In genomic region chr2:28357055-28357454, GRCh38 we compare ENCODE assay signal across 11 cellular contexts. TPM values are rescaled to one million over a fixed set of nuclear protein-coding genes. Genes with fewer than 3 reads are reported as not detected.
A peak's percentile ranks its signal among the peaks of the same experiment; 100 is the strongest.
DNase-seq lines count a peak whose midpoint lies in the region; ATAC-seq and TF ChIP-seq lines count a peak whose summit lies in the region.
"Had no signal": no experiment of that assay in that cellular context is flagged by ENCODE, and none has a peak within 500 bp of the region (broad histone marks: within the 10 kb centered on the region; RNA-seq: fewer than 3 reads in every experiment).

No MANE protein-coding gene starts in this region.

- H3K4me1 ChIP-seq in cardiac muscle cell (ENCODE audit: low read depth) (peaks cover 33% of the 10 kb centered on the region), psoas muscle (peaks cover 19% of the 10 kb centered on the region), urinary bladder (ENCODE audit: insufficient read depth) (no peaks in the 10 kb centered on the region)

- H3K9me3 ChIP-seq in cardiac muscle cell (ENCODE audit: low read depth) (no peaks in the 10 kb centered on the region), psoas muscle (no peaks in the 10 kb centered on the region)

- H3K27ac ChIP-seq in cardiac muscle cell: peak overlapping the region; percentile 93
- H3K27ac ChIP-seq in psoas muscle: peak overlapping the region; percentile 87
- H3K27ac ChIP-seq in urinary bladder (ENCODE audit: low read depth): peak overlapping the region; percentile 87

- H3K4me3 ChIP-seq in cardiac muscle cell (no peak overlapping the region), psoas muscle (no peak overlapping the region), urinary bladder (ENCODE audit: low read depth, low read length) (no peak overlapping the region)

- H3K36me3 Mint-ChIP-seq in effector memory CD8-positive, alpha-beta T cell (ENCODE audit: insufficient read depth): peaks cover 22% of the 10 kb centered on the region

- DNase-seq in cardiac muscle cell (ENCODE audit: low read depth in 1 of 2, low spot score in 1 of 2) (no peak), left ventricle myocardium superior (no peak), psoas muscle (no peak), NCI-H446 treated with DMSO at 0.1 percent for 48 hours (lab: John Stamatoyannopoulos, UW) (no peak), NCI-H1092 treated with DMSO at 0.1 percent for 48 hours (lab: John Stamatoyannopoulos, UW) (no peak)
- DNase-seq in effector memory CD8-positive, alpha-beta T cell: no peak
- DNase-seq: activated CD4-positive, alpha-beta T cell treated with anti-CD3 and anti-CD28 coated beads for 36 hours; NCI-H2227 treated with DMSO at 0.1 percent for 48 hours; T-helper 1 cell had no signal

- H3K9me3 Mint-ChIP-seq in effector memory CD8-positive, alpha-beta T cell: no peaks in the 10 kb centered on the region

- H3K27ac Mint-ChIP-seq in effector memory CD8-positive, alpha-beta T cell: peak overlapping the region; percentile 94 to 97

- no peak overlapping the region for H3K4me3 Mint-ChIP-seq in effector memory CD8-positive, alpha-beta T cell
- H3K4me3 Mint-ChIP-seq: activated CD4-positive, alpha-beta T cell treated with anti-CD3 and anti-CD28 coated beads for 36 hours had no signal

- TF ChIP-seq CTCF in cardiac muscle cell (IDR thresholded peaks at IDR 0.05; ENCODE audit: low read depth, low read length) (no peak), psoas muscle (IDR thresholded peaks at IDR 0.05) (no peak)

- no peaks in the 10 kb centered on the region for H3K27me3 Mint-ChIP-seq in effector memory CD8-positive, alpha-beta T cell
- H3K27me3 Mint-ChIP-seq: activated CD4-positive, alpha-beta T cell treated with anti-CD3 and anti-CD28 coated beads for 36 hours had no signal

- no peak for ATAC-seq in left ventricle myocardium superior
- ATAC-seq in effector memory CD8-positive, alpha-beta T cell (replicated peaks): no peak
- peak in 2 of 4 donors; percentile 1 to 4 for ATAC-seq in psoas muscle
- no peak for ATAC-seq in HG02588 (IDR thresholded peaks at IDR 0.05; ENCODE audit: unreplicated experiment)
- ATAC-seq: activated CD4-positive, alpha-beta T cell treated with anti-CD3 and anti-CD28 coated beads for 36 hours had no signal

- peaks cover 32 to 44% of the 10 kb centered on the region in 2 donors for H3K4me1 Mint-ChIP-seq in effector memory CD8-positive, alpha-beta T cell (ENCODE audit: low read depth in 2 of 2)

- no peaks in the 10 kb centered on the region for H3K36me3 ChIP-seq in cardiac muscle cell
- no peaks in the 10 kb centered on the region for H3K36me3 ChIP-seq in psoas muscle (ENCODE audit: insufficient read depth in 1 of 2, low read depth in 1 of 2)
- H3K36me3 ChIP-seq in urinary bladder (ENCODE audit: insufficient read depth): no peaks in the 10 kb centered on the region

- intact Hi-C loops in left ventricle myocardium superior (cut with micrococcal nuclease) (no loop called here), psoas muscle (cut with DNase I) (no loop called here)

- 83 to 89% (median 88%) methylated on average over 5 of the region's 5 CpGs for WGBS in psoas muscle, 3 donors
- WGBS in urinary bladder: 94% methylated on average over 5 of the region's 5 CpGs

- no peaks in the 10 kb centered on the region for H3K27me3 ChIP-seq in cardiac muscle cell
- H3K27me3 ChIP-seq in psoas muscle (ENCODE audit: insufficient read depth in 3 of 3, low read length in 2 of 3): no peaks in the 10 kb centered on the region

RNA-seq across cellular contexts. Expression of gene FOSL2, which starts 35.6 kb away (rescaled TPM):
- total RNA-seq in cardiac muscle cell (2.9 and 3.5 TPM in 2 replicates), left ventricle myocardium superior (45.7 TPM), psoas muscle (100 to 1,000 TPM in 3 of 4 donors, 10 to 100 TPM in 1; 52.2 to 278 (median 192) TPM), urinary bladder (40.9 TPM)
- polyA plus RNA-seq in cardiac muscle cell (2.0 TPM in 2 replicates), psoas muscle (10 to 100 TPM; 20.1 to 74.7 (median 72.1) TPM), urinary bladder (112 TPM)
